29 cellular contexts compared by ENCODE assay signal in the genomic region with DNA sequence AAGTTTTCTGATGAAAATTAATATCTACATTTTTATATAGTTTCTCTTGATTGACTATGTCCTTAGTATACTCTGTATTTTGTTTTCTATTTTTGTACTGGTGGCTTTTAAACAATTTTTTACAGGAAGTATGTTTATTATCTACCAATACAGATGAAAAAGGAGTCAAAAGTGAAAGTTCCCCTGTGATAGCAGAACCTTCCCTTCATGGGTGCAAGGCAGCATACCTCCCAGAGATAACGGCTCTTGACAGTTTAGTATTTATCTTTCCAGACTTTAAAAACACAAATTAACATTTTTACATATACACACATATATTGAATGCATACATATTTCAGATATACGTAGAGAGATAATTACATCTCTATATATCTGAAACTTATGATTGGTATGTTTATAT.
"Had no signal": no experiment of that assay in that cellular context is flagged by ENCODE, and none has a peak within 500 bp of the region (broad histone marks: within the 10 kb centered on the region; RNA-seq: fewer than 3 reads in every experiment).

No MANE protein-coding gene starts in this region.

- H3K9me3 ChIP-seq: colonic mucosa, gastroesophageal sphincter, neutrophil, psoas muscle, sigmoid colon, thoracic aorta had no signal

- ATAC-seq: activated CD4-positive, alpha-beta T cell treated with anti-CD3 and anti-CD28 coated beads for 36 hours; activated CD8-positive, alpha-beta memory T cell treated with anti-CD3 and anti-CD28 coated beads, Interleukin-2, amount 10 ng/mL, durations not matched to agents 7 days and 5 days; activated CD8-positive, alpha-beta T cell treated with anti-CD3 and anti-CD28 coated beads, Interleukin-2, amount 10 ng/mL, durations not matched to agents 7 days and 5 days; activated naive CD4-positive, alpha-beta T cell treated with anti-CD3 and anti-CD28 coated beads, Interleukin-2, amount 50 U/mL, for 72 hours; gastroesophageal sphincter; left colon; psoas muscle; stimulated activated effector memory CD8-positive, alpha-beta T cell treated with anti-CD3 and anti-CD28 coated beads, Interleukin-12 subunit alpha, Interleukin-12 subunit beta, amount 100 ng/mL, for 72 hours; T-helper 17 cell had no signal

- H3K36me3 ChIP-seq: colonic mucosa, gastroesophageal sphincter, neutrophil, sigmoid colon, thoracic aorta had no signal

- H3K27ac ChIP-seq: colonic mucosa, neutrophil, psoas muscle had no signal

- FAIRE-seq: bronchial epithelial cell, keratinocyte, urothelium cell line had no signal

- H3K4me1 ChIP-seq: colonic mucosa, psoas muscle had no signal

- H3K4me3 ChIP-seq: colonic mucosa, gastroesophageal sphincter, psoas muscle, sigmoid colon, thoracic aorta had no signal

- DNase-seq: activated CD4-positive, alpha-beta T cell treated with anti-CD3 and anti-CD28 coated beads for 36 hours; activated CD4-positive, CD25-positive, alpha-beta regulatory T cell; activated CD8-positive, alpha-beta memory T cell treated with anti-CD3 and anti-CD28 coated beads, Interleukin-2, amount 10 ng/mL, durations not matched to agents 7 days and 5 days; activated CD8-positive, alpha-beta T cell treated with anti-CD3 and anti-CD28 coated beads, Interleukin-2, amount 10 ng/mL, durations not matched to agents 7 days and 5 days; activated naive CD4-positive, alpha-beta T cell; activated T-cell treated with anti-CD3 and anti-CD28 coated beads, Interleukin-2, amount 50 U/mL, for 48 hours; anterior cingulate cortex; colonic mucosa; effector memory CD4-positive, alpha-beta T cell; hippocampal formation; left colon; mammary epithelial cell; naive B cell; nephron progenitor cell; psoas muscle; sigmoid colon; small intestine; stimulated activated CD4-positive, alpha-beta T cell treated with anti-CD3 and anti-CD28 coated beads, Interleukin-4, amount 100 ng/mL, for 24 hours; T-helper 17 cell; T1000; trophoblast cell had no signal

- H3K27me3 ChIP-seq: colonic mucosa, gastroesophageal sphincter, neutrophil, sigmoid colon had no signal
